26 cellular contexts compared by ENCODE assay signal in the genomic region with DNA sequence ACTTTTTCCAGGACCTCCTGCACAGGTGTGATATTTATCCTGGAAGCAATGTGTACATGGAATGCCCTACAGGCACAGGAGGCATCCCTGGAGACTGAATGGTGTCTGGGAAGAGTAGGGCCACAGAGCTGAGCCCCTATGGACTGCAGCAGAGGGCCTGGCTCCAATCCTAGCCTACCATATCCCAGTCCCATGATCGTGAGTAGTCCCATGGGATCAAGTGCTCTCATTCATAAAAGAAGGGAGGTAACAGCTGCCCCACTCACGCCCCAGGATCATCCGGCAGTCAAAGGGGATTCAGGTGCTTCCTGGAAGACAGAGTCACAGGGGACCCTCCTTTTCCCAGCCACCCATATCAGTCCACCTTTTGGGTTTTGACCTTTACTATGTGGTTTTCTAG. TPM values are rescaled to one million over a fixed set of nuclear protein-coding genes. Genes with fewer than 3 reads are reported as not detected.
"Had no signal": no experiment of that assay in that cellular context is flagged by ENCODE, and none has a peak within 500 bp of the region (broad histone marks: within the 10 kb centered on the region; RNA-seq: fewer than 3 reads in every experiment).

No MANE protein-coding gene starts in this region.

- ATAC-seq: activated CD4-positive, alpha-beta T cell treated with anti-CD3 and anti-CD28 coated beads for 36 hours; activated CD8-positive, alpha-beta memory T cell treated with anti-CD3 and anti-CD28 coated beads, Interleukin-2, amount 10 ng/mL, durations not matched to agents 7 days and 5 days; activated CD8-positive, alpha-beta T cell treated with anti-CD3 and anti-CD28 coated beads, Interleukin-2, amount 10 ng/mL, durations not matched to agents 7 days and 5 days; activated naive CD4-positive, alpha-beta T cell treated with anti-CD3 and anti-CD28 coated beads, Interleukin-2, amount 50 U/mL, for 72 hours; left lung; lower lobe of right lung; natural killer cell; stimulated activated naive B cell treated with anti-CD40 and anti-IgM and Interleukin-4, amounts not matched to agents 10 μg/mL and 1 μg/mL and 100 μg/mL, for 72 hours; upper lobe of right lung had no signal

- H3K4me3 ChIP-seq: esophagus squamous epithelium, left lung, lower lobe of right lung, neural progenitor cell, right atrium auricular region, smooth muscle cell, stomach, tibial artery, upper lobe of right lung had no signal

- H3K9me3 ChIP-seq: esophagus squamous epithelium, left lung, lower lobe of right lung, right atrium auricular region, stomach, tibial artery, upper lobe of right lung had no signal

- H3K36me3 ChIP-seq: esophagus squamous epithelium, left lung, lower lobe of right lung, neural progenitor cell, right atrium auricular region, stomach, tibial artery, upper lobe of right lung had no signal

- H3K4me1 ChIP-seq: esophagus squamous epithelium, left lung, lower lobe of right lung, neural progenitor cell, right atrium auricular region, stomach, tibial artery, upper lobe of right lung had no signal

- H3K27me3 ChIP-seq: left lung, neural progenitor cell, right atrium auricular region, tibial artery, upper lobe of right lung had no signal

- H3K27ac ChIP-seq: epithelial cell of prostate, esophagus squamous epithelium, left lung, lower lobe of right lung, neural progenitor cell, right atrium auricular region, stomach, tibial artery, upper lobe of right lung had no signal

- DNase-seq: activated B cell treated with CpG ODN at 0.5 μM for 24 hours; activated CD4-positive, alpha-beta T cell treated with anti-CD3 and anti-CD28 coated beads for 36 hours; activated CD8-positive, alpha-beta memory T cell treated with anti-CD3 and anti-CD28 coated beads, Interleukin-2, amount 10 ng/mL, durations not matched to agents 7 days and 5 days; activated CD8-positive, alpha-beta T cell treated with anti-CD3 and anti-CD28 coated beads, Interleukin-2, amount 10 ng/mL, durations not matched to agents 7 days and 5 days; activated naive CD4-positive, alpha-beta T cell; activated T-cell treated with anti-CD3 and anti-CD28 coated beads, Interleukin-2, amount 50 U/mL, for 48 hours; anterior cingulate cortex; dermis blood vessel endothelial cell; effector CD4-positive, alpha-beta T cell; esophagus squamous epithelium; foreskin melanocyte; left lung; lower lobe of right lung; mesendoderm; natural killer cell; occipital lobe; stimulated activated CD4-positive, alpha-beta T cell treated with anti-CD3 and anti-CD28 coated beads, Interleukin-1b, Interleukin-23, amount 100 ng/mL, for 48 hours; stimulated activated naive B cell treated with anti-CD40 and anti-IgM and Interleukin-4, amounts not matched to agents 10 μg/mL and 1 μg/mL and 100 μg/mL, for 72 hours; stomach; tibial artery; upper lobe of right lung had no signal

RNA-seq across cellular contexts. Expression of a gene that starts 24.0 kb away (rescaled TPM):
- total RNA-seq: activated CD8-positive, alpha-beta T cell treated with anti-CD3 and anti-CD28 coated beads, Interleukin-2, amount 10 ng/mL, durations not matched to agents 7 days and 5 days; dermis blood vessel endothelial cell; occipital lobe; right atrium auricular region; smooth muscle cell; stomach; upper lobe of right lung had no signal
- polyA plus RNA-seq: smooth muscle cell had no signal
